ENCODE assay signal across 1 cellular context in the genomic region with DNA sequence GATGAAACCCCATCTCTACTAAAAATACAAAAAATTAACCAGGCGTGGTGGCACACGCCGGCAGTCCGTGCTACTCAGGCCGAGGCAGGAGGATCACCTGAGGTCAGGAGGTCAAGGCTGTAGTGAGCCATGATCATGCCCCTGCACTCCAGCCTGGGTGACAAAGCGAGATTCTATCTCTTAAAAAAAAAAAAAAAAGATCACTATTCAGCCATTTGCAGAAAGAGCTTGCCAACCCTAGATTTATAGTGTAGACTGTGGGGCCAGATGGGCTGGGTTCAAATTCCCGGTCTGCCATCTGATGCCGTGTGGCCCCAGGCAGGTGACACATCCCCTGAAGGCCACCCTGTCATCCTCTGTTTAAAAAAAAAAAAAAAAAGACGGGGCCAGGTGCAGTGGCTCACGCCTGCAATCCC.
TF ChIP-seq lines count a peak whose summit lies in the region.

No MANE protein-coding gene starts in this region.

TF ChIP-seq in HepG2, 621 proteins besides CTCF, POLR2A, EP300 and RAD21:
- no peak for TF ChIP-seq SAFB2 (CRISPR knock-in tag; IDR thresholded peaks at IDR 0.05; ENCODE audit: borderline replicate concordance, low read depth)
- TF ChIP-seq ZNF737 (CRISPR knock-in tag; IDR thresholded peaks at IDR 0.05; ENCODE audit: borderline replicate concordance): no peak
- TF ChIP-seq TGIF2 (CRISPR knock-in tag; IDR thresholded peaks at IDR 0.05): no peak
- TF ChIP-seq ZNF34 (CRISPR knock-in tag; IDR thresholded peaks at IDR 0.05; ENCODE audit: borderline replicate concordance): no peak
- no peak for TF ChIP-seq DBP (CRISPR knock-in tag; IDR thresholded peaks at IDR 0.05; ENCODE audit: not compliant biosample characterization)
- TF ChIP-seq ZNF567 (CRISPR knock-in tag; IDR thresholded peaks at IDR 0.05; ENCODE audit: borderline replicate concordance): no peak
- TF ChIP-seq TMF1 (CRISPR knock-in tag; IDR thresholded peaks at IDR 0.05; ENCODE audit: low read depth): no peak
- TF ChIP-seq ZNF143 (CRISPR knock-in tag; IDR thresholded peaks at IDR 0.05): no peak
- peak; percentile 52 for TF ChIP-seq NR2C2 (CRISPR knock-in tag; IDR thresholded peaks at IDR 0.05; ENCODE audit: borderline replicate concordance)
- TF ChIP-seq KLF11 (CRISPR knock-in tag; IDR thresholded peaks at IDR 0.05): no peak
- TF ChIP-seq ZNF781 (CRISPR knock-in tag; IDR thresholded peaks at IDR 0.05; ENCODE audit: borderline replicate concordance, not compliant biosample characterization): no peak
- 0 out of 4 replicates have a peak, but pooled peaks of 1 of the 2 experiments have one; percentile 29 for TF ChIP-seq ATF4 (CRISPR knock-in tag; IDR thresholded peaks at IDR 0.05)
- 0 out of 2 replicates have a peak, but pooled peaks have one; percentile 13 for TF ChIP-seq TFE3 (CRISPR knock-in tag; IDR thresholded peaks at IDR 0.05)
- TF ChIP-seq ZNF138 (CRISPR knock-in tag; IDR thresholded peaks at IDR 0.05; ENCODE audit: low read depth): no peak
- TF ChIP-seq MLX (CRISPR knock-in tag; IDR thresholded peaks at IDR 0.05): peak; percentile 32; the same call in 1 of the 2 replicates
- TF ChIP-seq SP1 (IDR thresholded peaks at IDR 0.05): no peak
- no peak for TF ChIP-seq SP1 (CRISPR knock-in tag; IDR thresholded peaks at IDR 0.05)
- no peak for TF ChIP-seq MLLT10 (CRISPR knock-in tag; IDR thresholded peaks at IDR 0.05)
- no peak for TF ChIP-seq ZBTB20 (CRISPR knock-in tag; IDR thresholded peaks at IDR 0.05; ENCODE audit: borderline replicate concordance, low read depth)
- no peak for TF ChIP-seq PITX1 (CRISPR knock-in tag; IDR thresholded peaks at IDR 0.05)
- peak; percentile 15; the same call in 1 of the 2 replicates for TF ChIP-seq GABPB1 (CRISPR knock-in tag; IDR thresholded peaks at IDR 0.05)
- TF ChIP-seq DNMT1 (CRISPR knock-in tag; IDR thresholded peaks at IDR 0.05): no peak
- TF ChIP-seq NFE2L2 (IDR thresholded peaks at IDR 0.05; ENCODE audit: low read length): no peak
- TF ChIP-seq, protein P1, sequence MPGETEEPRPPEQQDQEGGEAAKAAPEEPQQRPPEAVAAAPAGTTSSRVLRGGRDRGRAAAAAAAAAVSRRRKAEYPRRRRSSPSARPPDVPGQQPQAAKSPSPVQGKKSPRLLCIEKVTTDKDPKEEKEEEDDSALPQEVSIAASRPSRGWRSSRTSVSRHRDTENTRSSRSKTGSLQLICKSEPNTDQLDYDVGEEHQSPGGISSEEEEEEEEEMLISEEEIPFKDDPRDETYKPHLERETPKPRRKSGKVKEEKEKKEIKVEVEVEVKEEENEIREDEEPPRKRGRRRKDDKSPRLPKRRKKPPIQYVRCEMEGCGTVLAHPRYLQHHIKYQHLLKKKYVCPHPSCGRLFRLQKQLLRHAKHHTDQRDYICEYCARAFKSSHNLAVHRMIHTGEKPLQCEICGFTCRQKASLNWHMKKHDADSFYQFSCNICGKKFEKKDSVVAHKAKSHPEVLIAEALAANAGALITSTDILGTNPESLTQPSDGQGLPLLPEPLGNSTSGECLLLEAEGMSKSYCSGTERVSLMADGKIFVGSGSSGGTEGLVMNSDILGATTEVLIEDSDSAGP (CRISPR knock-in tag; IDR thresholded peaks at IDR 0.05; ENCODE audit: borderline replicate concordance): no peak
- no peak for TF ChIP-seq STAG1 (CRISPR knock-in tag; IDR thresholded peaks at IDR 0.05)
- no peak for TF ChIP-seq REL (CRISPR knock-in tag; conservative IDR thresholded peaks at IDR 0.05)
- peak; percentile 72; the same call in 1 of the 2 replicates for TF ChIP-seq RXRA (CRISPR knock-in tag; IDR thresholded peaks at IDR 0.05)
- no peak for TF ChIP-seq GABPA (IDR thresholded peaks at IDR 0.05; ENCODE audit: low read depth, low read length)
- no peak for TF ChIP-seq GABPA (CRISPR knock-in tag; IDR thresholded peaks at IDR 0.05; ENCODE audit: low read depth)
- TF ChIP-seq IRF2 (CRISPR knock-in tag; IDR thresholded peaks at IDR 0.05): no peak
- no peak for TF ChIP-seq ZNF672 (CRISPR knock-in tag; IDR thresholded peaks at IDR 0.05)
- TF ChIP-seq ZNF629 (CRISPR knock-in tag; conservative IDR thresholded peaks at IDR 0.05): no peak
- TF ChIP-seq NR2F1 (CRISPR knock-in tag; IDR thresholded peaks at IDR 0.05): peak; percentile 68 to 77; a peak in 2 of 4 replicates
- no peak for TF ChIP-seq TAF1 (CRISPR knock-in tag; IDR thresholded peaks at IDR 0.05)
- no peak for TF ChIP-seq ZNF746 (CRISPR knock-in tag; IDR thresholded peaks at IDR 0.05)
- TF ChIP-seq, protein P2, sequence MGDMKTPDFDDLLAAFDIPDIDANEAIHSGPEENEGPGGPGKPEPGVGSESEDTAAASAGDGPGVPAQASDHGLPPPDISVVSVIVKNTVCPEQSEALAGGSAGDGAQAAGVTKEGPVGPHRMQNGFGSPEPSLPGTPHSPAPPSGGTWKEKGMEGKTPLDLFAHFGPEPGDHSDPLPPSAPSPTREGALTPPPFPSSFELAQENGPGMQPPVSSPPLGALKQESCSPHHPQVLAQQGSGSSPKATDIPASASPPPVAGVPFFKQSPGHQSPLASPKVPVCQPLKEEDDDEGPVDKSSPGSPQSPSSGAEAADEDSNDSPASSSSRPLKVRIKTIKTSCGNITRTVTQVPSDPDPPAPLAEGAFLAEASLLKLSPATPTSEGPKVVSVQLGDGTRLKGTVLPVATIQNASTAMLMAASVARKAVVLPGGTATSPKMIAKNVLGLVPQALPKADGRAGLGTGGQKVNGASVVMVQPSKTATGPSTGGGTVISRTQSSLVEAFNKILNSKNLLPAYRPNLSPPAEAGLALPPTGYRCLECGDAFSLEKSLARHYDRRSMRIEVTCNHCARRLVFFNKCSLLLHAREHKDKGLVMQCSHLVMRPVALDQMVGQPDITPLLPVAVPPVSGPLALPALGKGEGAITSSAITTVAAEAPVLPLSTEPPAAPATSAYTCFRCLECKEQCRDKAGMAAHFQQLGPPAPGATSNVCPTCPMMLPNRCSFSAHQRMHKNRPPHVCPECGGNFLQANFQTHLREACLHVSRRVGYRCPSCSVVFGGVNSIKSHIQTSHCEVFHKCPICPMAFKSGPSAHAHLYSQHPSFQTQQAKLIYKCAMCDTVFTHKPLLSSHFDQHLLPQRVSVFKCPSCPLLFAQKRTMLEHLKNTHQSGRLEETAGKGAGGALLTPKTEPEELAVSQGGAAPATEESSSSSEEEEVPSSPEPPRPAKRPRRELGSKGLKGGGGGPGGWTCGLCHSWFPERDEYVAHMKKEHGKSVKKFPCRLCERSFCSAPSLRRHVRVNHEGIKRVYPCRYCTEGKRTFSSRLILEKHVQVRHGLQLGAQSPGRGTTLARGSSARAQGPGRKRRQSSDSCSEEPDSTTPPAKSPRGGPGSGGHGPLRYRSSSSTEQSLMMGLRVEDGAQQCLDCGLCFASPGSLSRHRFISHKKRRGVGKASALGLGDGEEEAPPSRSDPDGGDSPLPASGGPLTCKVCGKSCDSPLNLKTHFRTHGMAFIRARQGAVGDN (CRISPR knock-in tag; IDR thresholded peaks at IDR 0.05): peak; percentile 30; the same call in 1 of the 2 replicates
- TF ChIP-seq BHLHE40 (IDR thresholded peaks at IDR 0.05; ENCODE audit: low read length): peak; percentile 64
- no peak for TF ChIP-seq ARNTL (CRISPR knock-in tag; IDR thresholded peaks at IDR 0.05)
- TF ChIP-seq JUND (CRISPR knock-in tag; IDR thresholded peaks at IDR 0.05): no peak
- no peak for TF ChIP-seq ZNF30 (CRISPR knock-in tag; IDR thresholded peaks at IDR 0.05)
- TF ChIP-seq MTERF4 (CRISPR knock-in tag; IDR thresholded peaks at IDR 0.05): no peak
- TF ChIP-seq ZZZ3 (CRISPR knock-in tag; IDR thresholded peaks at IDR 0.05; ENCODE audit: borderline replicate concordance): no peak
- no peak for TF ChIP-seq MIER2 (CRISPR knock-in tag; IDR thresholded peaks at IDR 0.05)
- TF ChIP-seq NAIF1 (CRISPR knock-in tag; IDR thresholded peaks at IDR 0.05; ENCODE audit: borderline replicate concordance): no peak
- TF ChIP-seq ZMYM3 (CRISPR knock-in tag; IDR thresholded peaks at IDR 0.05): no peak
- no peak for TF ChIP-seq NBN (conservative IDR thresholded peaks at IDR 0.05)
- no peak for TF ChIP-seq ZNF792 (CRISPR knock-in tag; IDR thresholded peaks at IDR 0.05)
- TF ChIP-seq DDIT3 (CRISPR knock-in tag; IDR thresholded peaks at IDR 0.05): no peak
- no peak for TF ChIP-seq MAZ (IDR thresholded peaks at IDR 0.05; ENCODE audit: borderline replicate concordance, low read depth, low read length)
- no peak for TF ChIP-seq MAZ (CRISPR knock-in tag; IDR thresholded peaks at IDR 0.05; ENCODE audit: low read depth)
- TF ChIP-seq ZNF879 (CRISPR knock-in tag; IDR thresholded peaks at IDR 0.05): no peak
- no peak for TF ChIP-seq ZNF75D (CRISPR knock-in tag; IDR thresholded peaks at IDR 0.05; ENCODE audit: borderline replicate concordance)
- TF ChIP-seq RARA (CRISPR knock-in tag; IDR thresholded peaks at IDR 0.05): peak; percentile 63; the same call in 1 of the 2 replicates
- TF ChIP-seq SRSF4 (IDR thresholded peaks at IDR 0.05; ENCODE audit: low read depth, low read length, poor library complexity, severe bottlenecking): no peak
- TF ChIP-seq CCAR2 (optimal IDR thresholded peaks at IDR 0.05; ENCODE audit: low read depth, low read length): no peak
- peak; percentile 86 for TF ChIP-seq NR2F6 (IDR thresholded peaks at IDR 0.05)
- peak; percentile 90 for TF ChIP-seq NR2F6 (CRISPR knock-in tag; IDR thresholded peaks at IDR 0.05)
- TF ChIP-seq PAWR (CRISPR knock-in tag; IDR thresholded peaks at IDR 0.05; ENCODE audit: borderline replicate concordance): no peak
